8 cellular contexts compared by ENCODE assay signal in genomic region chr3:49553690-49554634, GRCh38. TPM values are rescaled to one million over a fixed set of nuclear protein-coding genes. Genes with fewer than 3 reads are reported as not detected.
DNase-seq lines count a peak whose midpoint lies in the region; ATAC-seq and TF ChIP-seq lines count a peak whose summit lies in the region.

Gene BSN (plus strand): TSS chr3:49554477. CDS start chr3:49554603, 126 bp downstream.

- ATAC-seq in GM18867 (IDR thresholded peaks at IDR 0.05; ENCODE audit: unreplicated experiment): peak; percentile 70
- ATAC-seq in HG03103 (IDR thresholded peaks at IDR 0.05; ENCODE audit: low read depth, unreplicated experiment): peak; percentile 76

- CTCF ChIA-PET in mammary epithelial cell (lab: Charles Lee; ENCODE audit: low non-redundant PET): no interaction called here

- H3K36me3 ChIP-seq in mammary epithelial cell (ENCODE audit: insufficient read depth, low read length) (no peaks in the 10 kb centered on the region), smooth muscle cell (ENCODE audit: low read depth) (no peaks in the 10 kb centered on the region)

- intact Hi-C loops in mammary epithelial cell (cut with micrococcal nuclease): no loop called here

- H3K79me2 ChIP-seq in mammary epithelial cell (ENCODE audit: insufficient read depth, low read length): no peaks in the 10 kb centered on the region
- no peaks in the 10 kb centered on the region for H3K79me2 ChIP-seq in smooth muscle cell (ENCODE audit: low read depth)

- in situ Hi-C loops in mammary epithelial cell (cut with MboI; ENCODE audit: low sequenced_read_pairs in 2 of 2): no loop called here

- 22% methylated on average over 11 of the region's 77 CpGs for WGBS in mammary epithelial cell (ENCODE audit: low coverage, missing lambda C conversion rate)
- WGBS in smooth muscle cell (ENCODE audit: low lambda C conversion rate): 8% methylated on average over 40 of the region's 77 CpGs

- dilution Hi-C loops in mammary epithelial cell (cut with HindIII; ENCODE audit: low sequenced_read_pairs): no loop called here

- no peaks in the 10 kb centered on the region for H3K9me3 ChIP-seq in mammary epithelial cell (replicated peaks; ENCODE audit: insufficient read depth, low read length)
- H3K9me3 ChIP-seq in smooth muscle cell (replicated peaks; ENCODE audit: low read depth): no peaks in the 10 kb centered on the region

- peak within 1 kb of the TSS; percentile 78 for H3K4me3 ChIP-seq in WI38 (ENCODE audit: low read depth, low read length)
- peak within 1 kb of the TSS; percentile 17 to 58 (median 50) for H3K4me3 ChIP-seq in mammary epithelial cell (replicated peaks in 1 of 3; ENCODE audit: insufficient read depth in 1 of 3, low read depth in 2 of 3, low read length in 3 of 3)
- H3K4me3 ChIP-seq in smooth muscle cell: peak within 1 kb of the TSS; percentile 63

- peak within 1 kb of the TSS; percentile 84 for H3K4me2 ChIP-seq in mammary epithelial cell (ENCODE audit: insufficient read depth, low read depth, low read length)
- H3K4me2 ChIP-seq in smooth muscle cell: peak within 1 kb of the TSS; percentile 93

- H3K9ac ChIP-seq in mammary epithelial cell (ENCODE audit: insufficient read depth, low read length) (no peak within 1 kb of the TSS), smooth muscle cell (ENCODE audit: low read depth) (peak within 1 kb of the TSS; percentile 18)

- peak; percentile 70 for DNase-seq in A172 (ENCODE audit: low spot score)
- peak; percentile 80 for DNase-seq in NCI-H2171 (lab: John Stamatoyannopoulos, UW)
- DNase-seq in mammary epithelial cell: peak; percentile 67
- DNase-seq in iPS-NIHi7 (ENCODE audit: extremely low spot score): peak; percentile 100
- DNase-seq in smooth muscle cell (lab: John Stamatoyannopoulos, UW; ENCODE audit: unreplicated experiment): peak; percentile 82

- H3K27me3 ChIP-seq in mammary epithelial cell (ENCODE audit: insufficient read depth, low read length) (no peaks in the 10 kb centered on the region), smooth muscle cell (ENCODE audit: low read depth) (peaks cover 21% of the 10 kb centered on the region)

- H2AFZ ChIP-seq in mammary epithelial cell (ENCODE audit: low read depth, low read length): peak within 1 kb of the TSS; percentile 85
- H2AFZ ChIP-seq in smooth muscle cell (ENCODE audit: low read depth): peak within 1 kb of the TSS; percentile 93

- no peaks in the 10 kb centered on the region for H3K4me1 ChIP-seq in mammary epithelial cell (ENCODE audit: insufficient read depth, low read length)
- H3K4me1 ChIP-seq in smooth muscle cell (ENCODE audit: low read depth): peaks cover 3% of the 10 kb centered on the region

- H3K27ac ChIP-seq in mammary epithelial cell (ENCODE audit: insufficient read depth, low read depth, low read length): no peak within 1 kb of the TSS
- H3K27ac ChIP-seq in smooth muscle cell (ENCODE audit: low read depth): no peak within 1 kb of the TSS

- H3F3A ChIP-seq in smooth muscle cell (ENCODE audit: low read depth): peaks cover 3% of the 10 kb centered on the region

- TF ChIP-seq CTCF in WI38 (IDR thresholded peaks at IDR 0.05; ENCODE audit: low read depth, low read length): no peak
- TF ChIP-seq CTCF in mammary epithelial cell (conservative IDR thresholded peaks at IDR 0.05 in 1 of 2, IDR thresholded peaks at IDR 0.05 in 1 of 2; ENCODE audit: extremely low read depth in 1 of 2, insufficient read depth in 1 of 2, low read depth in 1 of 2, low read length in 2 of 2): no peak
- TF ChIP-seq CTCF in smooth muscle cell (IDR thresholded peaks at IDR 0.05; ENCODE audit: borderline replicate concordance, insufficient read depth, poor library complexity, severe bottlenecking): no peak

- no TSS peak for BruUV-seq in mammary epithelial cell (replicated peaks; lab: Mats Ljungman, UMichigan)

- no peaks in the 10 kb centered on the region for H4K20me1 ChIP-seq in mammary epithelial cell (ENCODE audit: insufficient read depth, low read length)
- H4K20me1 ChIP-seq in smooth muscle cell (ENCODE audit: low read depth): no peaks in the 10 kb centered on the region

RNA-seq across cellular contexts. Expression of gene BSN, which starts in this region (rescaled TPM):
- total RNA-seq in A172 (2014; rRNA removed; shearing (Covaris generic)): 0.10 and 0.12 TPM in 2 replicates
- total RNA-seq in mammary epithelial cell (under 1 TPM; under 0.01 to 0.21 TPM), smooth muscle cell (under 0.01 and 0.22 TPM in 2 replicates)
- polyA plus RNA-seq in mammary epithelial cell (0.01 TPM), smooth muscle cell (0.07 and 0.50 TPM in 2 replicates)
- polyA minus RNA-seq in mammary epithelial cell: 0.05 TPM

Comparison
In these comparisons a context has a peak if more than half of its experiments do, and no peak if none do; other contexts are left out.
1. Peak in DNase-seq in A172; RNA of the gene not detected or under 1 TPM.
2. Peak in DNase-seq, H3K4me3 ChIP-seq and H3K4me2 ChIP-seq in mammary epithelial cell; RNA of the gene not detected or under 1 TPM.
3. Peak in DNase-seq, H3K4me3 ChIP-seq, H3K9ac ChIP-seq and H3K4me2 ChIP-seq in smooth muscle cell; RNA of the gene not detected or under 1 TPM.